Comparison of ENCODE assay signal across 8 cellular contexts in the genomic region with DNA sequence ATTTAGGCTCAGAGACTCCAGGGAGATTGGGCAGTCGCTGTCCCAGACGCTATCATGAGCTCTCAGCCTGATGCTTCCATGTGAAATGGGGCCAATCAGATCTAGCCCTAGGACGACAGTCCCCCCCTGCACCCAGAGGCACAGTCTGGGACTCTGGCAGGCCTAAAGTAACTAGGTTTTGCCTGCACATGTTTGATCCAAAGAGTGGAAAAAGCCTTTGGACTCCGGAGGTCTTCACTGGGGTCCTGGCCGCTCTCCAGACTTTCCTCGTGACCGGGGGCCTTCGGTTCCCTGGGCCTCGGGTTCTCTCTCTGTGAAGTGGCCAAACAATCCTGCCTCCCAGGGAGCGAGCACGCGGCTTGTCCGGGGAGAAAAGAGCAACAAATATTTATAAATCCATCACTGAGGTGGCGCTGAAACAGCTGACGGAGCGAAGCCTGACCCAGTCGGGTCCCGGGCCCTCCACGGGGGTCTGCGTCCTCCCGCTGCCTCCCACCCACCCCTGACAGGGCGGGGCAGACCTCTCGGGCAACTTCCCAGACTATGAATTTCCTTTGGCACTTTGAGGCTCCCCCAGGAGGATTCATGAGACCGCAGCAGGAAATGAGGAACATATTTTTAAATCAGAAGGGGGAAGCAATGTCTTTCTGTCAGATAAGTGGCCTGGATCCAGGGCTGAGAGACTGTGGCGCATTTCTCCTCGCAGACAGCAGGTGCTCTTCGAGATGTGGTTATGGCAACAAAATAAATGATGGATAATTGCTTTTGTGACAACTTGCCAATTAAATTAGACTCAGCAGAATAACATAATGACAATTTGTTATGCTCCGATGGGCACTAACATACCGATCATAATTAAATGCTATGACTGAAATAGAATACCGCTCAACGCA. TPM values are rescaled to one million over a fixed set of nuclear protein-coding genes. Genes with fewer than 3 reads are reported as not detected.
DNase-seq lines count a peak whose midpoint lies in the region; ATAC-seq lines count a peak whose summit lies in the region.

No MANE protein-coding gene starts in this region.

- H3K4me3 ChIP-seq in muscle layer of colon (ENCODE audit: low read depth in 1 of 2, low read length in 2 of 2) = peak overlapping the region; percentile 8 to 44

- no peak overlapping the region for H3K27ac ChIP-seq in muscle layer of colon (ENCODE audit: low read depth, low read length)

- ATAC-seq in GM19397 (IDR thresholded peaks at IDR 0.05; ENCODE audit: unreplicated experiment) (no peak), GM21576 (IDR thresholded peaks at IDR 0.05; ENCODE audit: unreplicated experiment) (no peak), HG03025 (IDR thresholded peaks at IDR 0.05; ENCODE audit: low FRiP score, unreplicated experiment) (no peak)

- no peaks in the 10 kb centered on the region for H3K36me3 ChIP-seq in muscle layer of colon (ENCODE audit: insufficient read depth, low read length)

- DNase-seq in GM04504 (ENCODE audit: low read depth) (peak; percentile 22), NCI-H345 (lab: John Stamatoyannopoulos, UW) (peak; percentile 30), dermis blood vessel endothelial cell (peak; percentile 23)
- no peak for DNase-seq in activated T-cell treated with anti-CD3 and anti-CD28 coated beads, Interleukin-2, amount 50 U/mL, for 48 hours

- H3K9ac ChIP-seq in muscle layer of colon (ENCODE audit: low read length) = no peak overlapping the region

- H3K9me3 ChIP-seq in muscle layer of colon (ENCODE audit: low read length) = no peaks in the 10 kb centered on the region

- no peaks in the 10 kb centered on the region for H3K27me3 ChIP-seq in muscle layer of colon (ENCODE audit: control insufficient read depth in 1 of 2, insufficient read depth in 2 of 2, low read length in 2 of 2)

- H3K4me1 ChIP-seq in muscle layer of colon (ENCODE audit: insufficient read depth, low read length) = peaks cover 16% of the 10 kb centered on the region

RNA-seq across cellular contexts. Expression of a gene that starts 38.9 kb away (rescaled TPM):
- 25.4 and 25.9 TPM in 2 replicates for total RNA-seq in dermis blood vessel endothelial cell

Comparison
In these comparisons a context has a peak if more than half of its experiments do, and no peak if none do; other contexts are left out.
1. DNase-seq: peak in GM04504 (single experiment), NCI-H345 (single experiment) and dermis blood vessel endothelial cell (single experiment); none in activated T-cell treated with anti-CD3 and anti-CD28 coated beads, Interleukin-2, amount 50 U/mL, for 48 hours (0 of 2).